Comparison of ENCODE assay signal across 8 cellular contexts in genomic region chr5:91266184-91266705, GRCh38.
DNase-seq lines count a peak whose midpoint lies in the region; ATAC-seq lines count a peak whose summit lies in the region.

No MANE protein-coding gene starts in this region.

- in situ Hi-C loops in ACHN (cut with HindIII; ENCODE audit: low pct_ligation_motif_present, low pct_unique_long_range_greater_than_20kb, low sequenced_read_pairs) = no loop called here

- no peaks in the 10 kb centered on the region for H3K36me3 Mint-ChIP-seq in activated naive CD8-positive, alpha-beta T cell
- H3K36me3 Mint-ChIP-seq in activated CD4-positive, alpha-beta T cell treated with anti-CD3 and anti-CD28 coated beads, Interleukin-2, amount 10 ng/mL, durations not matched to agents 24 days and 14 days (ENCODE audit: low read depth) = no peaks in the 10 kb centered on the region

- peak overlapping the region; percentile 48 for H3K4me3 Mint-ChIP-seq in activated naive CD8-positive, alpha-beta T cell
- no peak overlapping the region for H3K4me3 Mint-ChIP-seq in activated CD4-positive, alpha-beta T cell treated with anti-CD3 and anti-CD28 coated beads, Interleukin-2, amount 10 ng/mL, durations not matched to agents 24 days and 14 days

- ATAC-seq in GM18907 (IDR thresholded peaks at IDR 0.05; ENCODE audit: unreplicated experiment) (peak; percentile 67), HG03342 (IDR thresholded peaks at IDR 0.05; ENCODE audit: unreplicated experiment) (peak; percentile 86), HG02678 (IDR thresholded peaks at IDR 0.05; ENCODE audit: unreplicated experiment) (no peak)

- peaks cover 2% of the 10 kb centered on the region for H3K27me3 Mint-ChIP-seq in activated naive CD8-positive, alpha-beta T cell
- peaks cover 19% of the 10 kb centered on the region for H3K27me3 Mint-ChIP-seq in activated CD4-positive, alpha-beta T cell treated with anti-CD3 and anti-CD28 coated beads, Interleukin-2, amount 10 ng/mL, durations not matched to agents 24 days and 14 days

- intact Hi-C loops in activated CD4-positive, alpha-beta T cell treated with anti-CD3 and anti-CD28 coated beads, Interleukin-2, amount 10 ng/mL, durations not matched to agents 24 days and 14 days (cut with micrococcal nuclease) = loop anchor here (5.0 kb wide), 1 partner anchor 39 kb away; no protein-coding TSS in a partner anchor

- peaks cover 20% of the 10 kb centered on the region for H3K4me1 Mint-ChIP-seq in activated naive CD8-positive, alpha-beta T cell (ENCODE audit: low read depth)
- H3K4me1 Mint-ChIP-seq in activated CD4-positive, alpha-beta T cell treated with anti-CD3 and anti-CD28 coated beads, Interleukin-2, amount 10 ng/mL, durations not matched to agents 24 days and 14 days = peaks cover 22% of the 10 kb centered on the region

- H3K9me3 Mint-ChIP-seq in activated naive CD8-positive, alpha-beta T cell (ENCODE audit: low read depth) = no peaks in the 10 kb centered on the region
- H3K9me3 Mint-ChIP-seq in activated CD4-positive, alpha-beta T cell treated with anti-CD3 and anti-CD28 coated beads, Interleukin-2, amount 10 ng/mL, durations not matched to agents 24 days and 14 days = no peaks in the 10 kb centered on the region

- DNase-seq in ACHN (peak; percentile 54), hepatic stellate cell (ENCODE audit: low spot score) (peak; percentile 50), NCI-H146 (lab: John Stamatoyannopoulos, UW) (no peak)
- no peak for DNase-seq in activated CD4-positive, alpha-beta T cell treated with anti-CD3 and anti-CD28 coated beads, Interleukin-2, amount 10 ng/mL, durations not matched to agents 24 days and 14 days

- H3K27ac Mint-ChIP-seq in activated naive CD8-positive, alpha-beta T cell = no peak overlapping the region
- no peak overlapping the region for H3K27ac Mint-ChIP-seq in activated CD4-positive, alpha-beta T cell treated with anti-CD3 and anti-CD28 coated beads, Interleukin-2, amount 10 ng/mL, durations not matched to agents 24 days and 14 days

Comparison
In these comparisons a context has a peak if more than half of its experiments do, and no peak if none do; other contexts are left out.
1. DNase-seq: peak in ACHN (single experiment) and hepatic stellate cell (single experiment); none in NCI-H146 (single experiment) and activated CD4-positive, alpha-beta T cell treated with anti-CD3 and anti-CD28 coated beads, Interleukin-2, amount 10 ng/mL, durations not matched to agents 24 days and 14 days (single experiment).